8 cellular contexts compared by ENCODE assay signal in genomic region chrX:47482512-47483309, GRCh38. TPM values are rescaled to one million over a fixed set of nuclear protein-coding genes. Genes with fewer than 3 reads are reported as not detected.
DNase-seq lines count a peak whose midpoint lies in the region; ATAC-seq and TF ChIP-seq lines count a peak whose summit lies in the region.

TSS of gene ZNF41 (minus strand) at chrX:47483222. CDS start at chrX:47467481, 15,741 bp downstream.

- intact Hi-C loops in CD4-positive, alpha-beta T cell (cut with DNase I, micrococcal nuclease), result loop anchor here (5.0 to 10.0 kb wide), 5 partner anchors 75 to 338 kb away; partner anchors contain the start of genes ARAF (in 1 of the 2), ELK1 (in 1 of the 2), NDUFB11 (in 1 of the 2) and RBM10 (in 1 of the 2)

- H3K4me3 ChIP-seq in HL-60 (replicated peaks; ENCODE audit: insufficient read depth, low read length), result peak within 1 kb of the TSS; percentile 63
- H3K4me3 ChIP-seq in lung, result peak within 1 kb of the TSS; percentile 58

- POLR2A ChIA-PET in CD4-positive, alpha-beta T cell (lab: Charles Lee), result interaction anchor here (0.7 to 1.5 kb wide), 7 partner anchors 41 to 338 kb away, joined by 3 to 8 read pairs (median 5); partner anchors contain the start of genes NDUFB11 and RBM10
- POLR2A ChIA-PET in activated CD4-positive, alpha-beta memory T cell treated with anti-CD3 and anti-CD28 coated beads, Interleukin-2, amount 10 ng/mL, durations not matched to agents 7 days and 5 days (lab: Charles Lee), result interaction anchor here (0.9 to 1.6 kb wide), 5 partner anchors 9 to 354 kb away, joined by 3 to 4 read pairs (median 3); no protein-coding TSS in a partner anchor

- 0 to 38% methylated on average over 51 to 77 of the region's 77 CpGs for WGBS in lung, 2 donors

- ATAC-seq in CD4-positive, alpha-beta T cell (ENCODE audit: poor library complexity), result peak; percentile 81
- ATAC-seq in GM19463 (IDR thresholded peaks at IDR 0.05; ENCODE audit: unreplicated experiment), result peak; percentile 82
- peak; percentile 90 for ATAC-seq in lung (ENCODE audit: insufficient read depth, low FRiP score)

- H3K27me3 ChIP-seq in CD4-positive, alpha-beta T cell (ENCODE audit: control insufficient read depth, insufficient read depth, low read length), result no peaks in the 10 kb centered on the region
- H3K27me3 ChIP-seq in HL-60 (ENCODE audit: insufficient read depth, poor library complexity, severe bottlenecking) (no peaks in the 10 kb centered on the region), lung (ENCODE audit: control insufficient read depth, insufficient read depth) (no peaks in the 10 kb centered on the region)

- H3K4me1 Mint-ChIP-seq in CD4-positive, alpha-beta T cell (ENCODE audit: low read depth), result peaks cover 45% of the 10 kb centered on the region
- peaks cover 35% of the 10 kb centered on the region for H3K4me1 Mint-ChIP-seq in activated CD4-positive, alpha-beta memory T cell treated with anti-CD3 and anti-CD28 coated beads, Interleukin-2, amount 10 ng/mL, durations not matched to agents 7 days and 5 days

- H3K27ac ChIP-seq in CD4-positive, alpha-beta T cell (ENCODE audit: low read depth, low read length), result peak within 1 kb of the TSS; percentile 84
- H3K27ac ChIP-seq in HL-60 (replicated peaks), result peak within 1 kb of the TSS; percentile 99
- H3K27ac ChIP-seq in lung (ENCODE audit: low read depth in 1 of 2, low read length in 1 of 2), result peak within 1 kb of the TSS; percentile 92 to 98

- no peak for TF ChIP-seq CTCF in CD4-positive, alpha-beta T cell (IDR thresholded peaks at IDR 0.05)
- TF ChIP-seq CTCF in HL-60 (IDR thresholded peaks at IDR 0.05; ENCODE audit: insufficient read depth, low read length) (no peak), lung (IDR thresholded peaks at IDR 0.05; ENCODE audit: control extremely low read depth, extremely low read depth) (no peak)

- peak within 1 kb of the TSS; percentile 94 for H3K27ac Mint-ChIP-seq in CD4-positive, alpha-beta T cell
- H3K27ac Mint-ChIP-seq in activated CD4-positive, alpha-beta memory T cell treated with anti-CD3 and anti-CD28 coated beads, Interleukin-2, amount 10 ng/mL, durations not matched to agents 7 days and 5 days, result peak within 1 kb of the TSS; percentile 94

- CTCF ChIA-PET in CD4-positive, alpha-beta T cell (lab: Charles Lee), result interaction anchor here (0.8 kb wide), 1 partner anchor 41 kb away, joined by 3 read pairs; no protein-coding TSS in a partner anchor
- CTCF ChIA-PET in activated CD4-positive, alpha-beta memory T cell treated with anti-CD3 and anti-CD28 coated beads, Interleukin-2, amount 10 ng/mL, durations not matched to agents 7 days and 5 days (lab: Charles Lee), result interaction anchor here (0.6 kb wide), 1 partner anchor 41 kb away, joined by 3 read pairs; no protein-coding TSS in a partner anchor

- peak; percentile 52 to 79 (median 68) for DNase-seq in CD4-positive, alpha-beta T cell
- DNase-seq in HL-60 (ENCODE audit: low read depth in 1 of 2, low spot score in 1 of 2), result peak; percentile 62 to 74
- peak; percentile 71 for DNase-seq in NCI-H82 treated with DMSO at 0.1 percent for 48 hours (lab: John Stamatoyannopoulos, UW; ENCODE audit: unreplicated experiment)
- peak; percentile 79 for DNase-seq in activated CD4-positive, alpha-beta memory T cell treated with anti-CD3 and anti-CD28 coated beads, Interleukin-2, amount 10 ng/mL, durations not matched to agents 7 days and 5 days
- DNase-seq in ecto neural progenitor cell (ENCODE audit: low spot score), result peak; percentile 75
- DNase-seq in lung (ENCODE audit: low spot score), result peak; percentile 74
- peak; percentile 56 to 76 (median 57) for DNase-seq in stimulated activated CD4-positive, alpha-beta T cell treated with anti-CD3 and anti-CD28 coated beads, TNF-alpha, amount 100 ng/mL, for 24 hours (ENCODE audit: low read depth in 3 of 3)

- no peaks in the 10 kb centered on the region for H3K36me3 ChIP-seq in lung (ENCODE audit: control insufficient read depth in 2 of 2, insufficient read depth in 2 of 2, low read length in 2 of 2)

- no peaks in the 10 kb centered on the region for H3K9me3 Mint-ChIP-seq in CD4-positive, alpha-beta T cell
- no peaks in the 10 kb centered on the region for H3K9me3 Mint-ChIP-seq in activated CD4-positive, alpha-beta memory T cell treated with anti-CD3 and anti-CD28 coated beads, Interleukin-2, amount 10 ng/mL, durations not matched to agents 7 days and 5 days

- peak within 1 kb of the TSS; percentile 96 for H3K4me3 Mint-ChIP-seq in CD4-positive, alpha-beta T cell
- H3K4me3 Mint-ChIP-seq in activated CD4-positive, alpha-beta memory T cell treated with anti-CD3 and anti-CD28 coated beads, Interleukin-2, amount 10 ng/mL, durations not matched to agents 7 days and 5 days, result peak within 1 kb of the TSS; percentile 92

- H3K9me3 ChIP-seq in CD4-positive, alpha-beta T cell (ENCODE audit: control insufficient read depth, low read length), result no peaks in the 10 kb centered on the region
- peaks cover 0 to 2% of the 10 kb centered on the region in 2 donors for H3K9me3 ChIP-seq in lung (ENCODE audit: control insufficient read depth in 2 of 2, insufficient read depth in 1 of 2, low read length in 1 of 2)

- peaks cover 2 to 3% of the 10 kb centered on the region in 2 donors for H3K4me1 ChIP-seq in lung (ENCODE audit: control insufficient read depth in 2 of 2, insufficient read depth in 2 of 2, low read length in 2 of 2)

- no peaks in the 10 kb centered on the region for H3K27me3 Mint-ChIP-seq in CD4-positive, alpha-beta T cell
- no peaks in the 10 kb centered on the region for H3K27me3 Mint-ChIP-seq in activated CD4-positive, alpha-beta memory T cell treated with anti-CD3 and anti-CD28 coated beads, Interleukin-2, amount 10 ng/mL, durations not matched to agents 7 days and 5 days

- peaks cover 20% of the 10 kb centered on the region for H3K36me3 Mint-ChIP-seq in CD4-positive, alpha-beta T cell (ENCODE audit: low read depth)
- H3K36me3 Mint-ChIP-seq in activated CD4-positive, alpha-beta memory T cell treated with anti-CD3 and anti-CD28 coated beads, Interleukin-2, amount 10 ng/mL, durations not matched to agents 7 days and 5 days (ENCODE audit: low read depth), result peaks cover 6% of the 10 kb centered on the region

RNA-seq across cellular contexts. Expression of gene ZNF41, which starts in this region (rescaled TPM):
- 1 to 10 TPM; 3.1 to 3.9 TPM for total RNA-seq in CD4-positive, alpha-beta T cell
- 10 to 100 TPM in 1 of 2 experiments, 1 to 10 TPM in 1; 9.0 to 10.9 TPM for total RNA-seq in activated CD4-positive, alpha-beta memory T cell treated with anti-CD3 and anti-CD28 coated beads, Interleukin-2, amount 10 ng/mL, durations not matched to agents 7 days and 5 days
- total RNA-seq in lung, result 10 to 100 TPM in 1 of 2 donors, 1 to 10 TPM in 1; 9.8 to 12.0 TPM
- 1 to 10 TPM; 2.0 to 3.9 TPM for polyA plus RNA-seq in lung

Comparison
In these comparisons a context has a peak if more than half of its experiments do, and no peak if none do; other contexts are left out.
1. Peak in every context shown above with its lines: DNase-seq, ATAC-seq, H3K4me3 ChIP-seq and H3K27ac ChIP-seq.